ENCODE assay signal across 9 cellular contexts in the genomic region with DNA sequence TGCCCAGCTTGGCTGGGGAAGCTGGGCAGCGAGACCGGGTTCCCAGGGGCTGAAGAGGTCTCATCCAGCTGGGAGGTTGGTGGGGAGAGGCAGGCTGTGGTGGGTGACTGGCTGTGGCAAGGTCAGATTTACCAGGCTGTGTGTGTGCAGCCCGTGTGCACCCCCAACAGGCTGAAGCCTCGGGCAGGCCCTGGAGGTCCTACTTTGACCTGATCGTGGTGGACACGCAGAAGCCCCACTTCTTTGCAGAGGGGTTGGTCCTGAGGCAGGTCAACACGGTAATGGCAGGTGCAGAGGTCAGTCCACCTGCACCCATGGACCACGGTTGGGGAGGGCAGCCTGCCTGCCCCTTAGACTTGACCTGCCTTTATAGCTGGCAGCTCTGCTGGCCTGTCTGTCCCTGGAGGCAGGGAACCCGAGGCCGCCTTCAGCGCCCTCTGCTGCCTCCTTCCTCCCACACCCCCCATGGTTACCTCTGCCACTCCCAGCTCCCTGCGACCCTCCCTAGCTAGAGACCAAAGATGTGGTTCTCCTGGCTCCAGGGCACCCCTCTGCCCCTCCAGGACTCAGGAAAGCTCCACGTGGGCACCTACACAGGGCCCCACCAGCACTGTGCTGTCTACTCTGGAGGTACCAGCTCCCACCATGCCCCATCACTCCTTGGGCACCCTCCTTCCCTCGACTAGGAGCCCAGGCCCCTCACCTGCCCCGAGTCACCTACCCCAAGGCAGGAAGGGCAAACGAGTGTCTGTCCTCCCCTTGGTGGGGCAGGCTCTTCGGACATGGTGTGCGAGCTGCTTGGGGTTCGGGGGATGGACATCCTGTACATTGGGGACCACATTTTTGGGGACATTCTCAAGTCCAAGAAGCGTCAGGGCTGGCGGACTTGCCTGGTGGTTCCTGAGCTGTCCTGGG. TPM values are rescaled to one million over a fixed set of nuclear protein-coding genes. Genes with fewer than 3 reads are reported as not detected.
DNase-seq lines count a peak whose midpoint lies in the region; ATAC-seq and TF ChIP-seq lines count a peak whose summit lies in the region.
"Had no signal": no experiment of that assay in that cellular context is flagged by ENCODE, and none has a peak within 500 bp of the region (broad histone marks: within the 10 kb centered on the region; RNA-seq: fewer than 3 reads in every experiment).

No MANE protein-coding gene starts in this region.

- CTCF ChIA-PET in HEK293 (lab: Yijun Ruan, JAX) = interaction anchor here (0.7 to 8.9 kb wide), 23 partner anchors 9 to 234 kb away, joined by 3 to 204 read pairs (median 5); a partner anchor contains a TSS

- POLR2A ChIA-PET in HEK293 (lab: Yijun Ruan, JAX) = interaction anchor here (1.0 to 2.7 kb wide), 3 partner anchors 12 to 99 kb away, joined by 3 to 8 read pairs (median 3); no protein-coding TSS in a partner anchor

- no peaks in the 10 kb centered on the region for H3K9me3 ChIP-seq in HEK293 (ENCODE audit: control insufficient read depth, insufficient read depth, low read depth, low read length)

- DNase-seq in Caki2 (ENCODE audit: low read depth) (peak; percentile 41), SK-N-DZ (ENCODE audit: low spot score) (peak; percentile 29), iPS-NIHi7 (ENCODE audit: extremely low spot score) (peak; percentile 75), DMS153 treated with DMSO at 0.1 percent for 48 hours (lab: John Stamatoyannopoulos, UW; ENCODE audit: unreplicated experiment) (no peak), NCI-H1105 treated with DMSO at 0.1 percent for 48 hours (lab: John Stamatoyannopoulos, UW) (no peak), superior temporal gyrus (ENCODE audit: extremely low spot score) (no peak)

- peak; percentile 56 for TF ChIP-seq CTCF in HEK293 (tag by site-specific recombination; IDR thresholded peaks at IDR 0.05)

- ATAC-seq in HG03280 (IDR thresholded peaks at IDR 0.05; ENCODE audit: unreplicated experiment) = no peak

- H3K27ac ChIP-seq in HEK293 (ENCODE audit: extremely low read depth, low read depth, low read length) = no peak overlapping the region

- no peaks in the 10 kb centered on the region for H3K36me3 ChIP-seq in HEK293 (ENCODE audit: control insufficient read depth in 2 of 2, insufficient read depth in 1 of 2, low read length in 2 of 2)

- in situ Hi-C loops in Caki2 (cut with HindIII; ENCODE audit: low pct_unique_long_range_greater_than_20kb, low sequenced_read_pairs) = no loop called here

- H3K4me3 ChIP-seq in HEK293 (ENCODE audit: low read depth, low read length) = no peak overlapping the region

- H3K4me1 ChIP-seq in HEK293 (ENCODE audit: control insufficient read depth, insufficient read depth, low read length) = no peaks in the 10 kb centered on the region

TF ChIP-seq in HEK293, 187 proteins besides CTCF, POLR2A, EP300 and RAD21:
- no peak for TF ChIP-seq REPIN1 (tag by site-specific recombination; IDR thresholded peaks at IDR 0.05; ENCODE audit: low read depth)
- no peak for TF ChIP-seq ZXDB (tag by site-specific recombination; IDR thresholded peaks at IDR 0.05)
- TF ChIP-seq GLI4 (tag by site-specific recombination; IDR thresholded peaks at IDR 0.05) = no peak
- TF ChIP-seq ZIC2 (tag by site-specific recombination; IDR thresholded peaks at IDR 0.05) = 0 out of 2 replicates have a peak, but pooled peaks have one; percentile 14
- 0 out of 2 replicates have a peak, but pooled peaks have one; percentile 32 for TF ChIP-seq GLIS2 (tag by site-specific recombination; IDR thresholded peaks at IDR 0.05)
- TF ChIP-seq ZNF791 (tag by site-specific recombination; IDR thresholded peaks at IDR 0.05) = no peak
- no peak for TF ChIP-seq ZNF202 (tag by site-specific recombination; IDR thresholded peaks at IDR 0.05; ENCODE audit: borderline replicate concordance)
- no peak for TF ChIP-seq TRIM28 (IDR thresholded peaks at IDR 0.05; ENCODE audit: borderline replicate concordance, low read length)
- no peak for TF ChIP-seq ZNF354C (tag by site-specific recombination; IDR thresholded peaks at IDR 0.05; ENCODE audit: borderline replicate concordance, low read depth)
- TF ChIP-seq, protein P1, sequence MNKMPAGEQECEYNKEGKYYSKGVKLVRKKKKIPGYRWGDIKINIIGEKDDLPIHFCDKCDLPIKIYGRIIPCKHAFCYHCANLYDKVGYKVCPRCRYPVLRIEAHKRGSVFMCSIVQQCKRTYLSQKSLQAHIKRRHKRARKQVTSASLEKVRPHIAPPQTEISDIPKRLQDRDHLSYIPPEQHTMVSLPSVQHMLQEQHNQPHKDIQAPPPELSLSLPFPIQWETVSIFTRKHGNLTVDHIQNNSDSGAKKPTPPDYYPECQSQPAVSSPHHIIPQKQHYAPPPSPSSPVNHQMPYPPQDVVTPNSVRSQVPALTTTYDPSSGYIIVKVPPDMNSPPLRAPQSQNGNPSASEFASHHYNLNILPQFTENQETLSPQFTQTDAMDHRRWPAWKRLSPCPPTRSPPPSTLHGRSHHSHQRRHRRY (tag by site-specific recombination; IDR thresholded peaks at IDR 0.05) = no peak

RNA-seq across cellular contexts. Expression of a gene that starts 4.0 kb away (rescaled TPM):
- total RNA-seq in Caki2 (2014; rRNA removed; shearing (Covaris generic); ENCODE audit: low replicate concordance) = not detected in 2 replicates
- polyA plus RNA-seq in SK-N-DZ (2014; cell fraction: cytosol; rRNA removed) = not detected in 2 replicates
- not detected in 2 replicates for polyA plus RNA-seq in SK-N-DZ (2014; cell fraction: nucleus; rRNA removed)
- total RNA-seq: activated CD8-positive, alpha-beta memory T cell treated with anti-CD3 and anti-CD28 coated beads for 36 hours had no signal

RNA-seq across cellular contexts. Expression of a gene that starts 39.5 kb away (rescaled TPM):
- 14.0 and 15.3 TPM in 2 replicates for total RNA-seq in Caki2 (2014; rRNA removed; shearing (Covaris generic); ENCODE audit: low replicate concordance)
- 19.5 and 22.4 TPM in 2 replicates for polyA plus RNA-seq in SK-N-DZ (2014; cell fraction: cytosol; rRNA removed)
- polyA plus RNA-seq in SK-N-DZ (2014; cell fraction: nucleus; rRNA removed) = 10.6 and 23.0 TPM in 2 replicates

RNA-seq across cellular contexts. Expression of a gene that starts 59.4 kb away (rescaled TPM):
- total RNA-seq in Caki2 (2014; rRNA removed; shearing (Covaris generic); ENCODE audit: low replicate concordance) = 1.0 and 1.8 TPM in 2 replicates
- polyA plus RNA-seq in SK-N-DZ (2014; cell fraction: cytosol; rRNA removed) = not detected in 2 replicates
- polyA plus RNA-seq in SK-N-DZ (2014; cell fraction: nucleus; rRNA removed) = not detected in 2 replicates

Comparison
In these comparisons a context has a peak if more than half of its experiments do, and no peak if none do; other contexts are left out.
1. DNase-seq: peak in Caki2 (single experiment), SK-N-DZ (single experiment) and iPS-NIHi7 (single experiment); none in DMS153 treated with DMSO at 0.1 percent for 48 hours (single experiment), NCI-H1105 treated with DMSO at 0.1 percent for 48 hours (single experiment) and superior temporal gyrus (single experiment).